Comparison of ENCODE assay signal across 6 cellular contexts in genomic region chr2:200863655-200864205, GRCh38. TPM values are rescaled to one million over a fixed set of nuclear protein-coding genes. Genes with fewer than 3 reads are reported as not detected.
DNase-seq lines count a peak whose midpoint lies in the region; ATAC-seq and TF ChIP-seq lines count a peak whose summit lies in the region.

No MANE protein-coding gene starts in this region.

- DNase-seq in cardiac muscle cell (ENCODE audit: low read depth in 1 of 2, low spot score in 1 of 2) (peak in 1 of 2 donors; percentile 31), Right ventricle myocardium inferior (ENCODE audit: missing footprints) (no peak), PC-9 (no peak), fibroblast of the aortic adventitia (ENCODE audit: low read depth) (peak; percentile 65), NCI-H2196 treated with DMSO at 0.1 percent for 48 hours (lab: John Stamatoyannopoulos, UW; ENCODE audit: unreplicated experiment) (no peak)
- peak; percentile 25 for DNase-seq in stimulated activated naive CD8-positive, alpha-beta T cell treated with anti-CD3 and anti-CD28 coated beads, Interleukin-15, Interleukin-2, amounts not matched to agents 100 U/mL and 50 U/mL, for 24 hours

- H3K27ac ChIP-seq in cardiac muscle cell (peak overlapping the region; percentile 99), PC-9 (peak overlapping the region; percentile 84)

- peak overlapping the region; percentile 76 for H2AFZ ChIP-seq in PC-9

- H3K4me3 ChIP-seq in cardiac muscle cell (peak overlapping the region; percentile 65), PC-9 (peak overlapping the region; percentile 87), fibroblast of the aortic adventitia (ENCODE audit: low read depth, low read length) (peak overlapping the region; percentile 79)

- TF ChIP-seq CTCF in cardiac muscle cell (IDR thresholded peaks at IDR 0.05; ENCODE audit: low read depth, low read length) (no peak), PC-9 (conservative IDR thresholded peaks at IDR 0.05) (no peak), fibroblast of the aortic adventitia (IDR thresholded peaks at IDR 0.05; ENCODE audit: insufficient read depth, low read length) (no peak)

- H3K79me2 ChIP-seq in PC-9 (ENCODE audit: low read depth), result peaks cover 57% of the 10 kb centered on the region

- no peaks in the 10 kb centered on the region for H3K9me2 ChIP-seq in PC-9 (ENCODE audit: insufficient read depth)

- no peaks in the 10 kb centered on the region for H3K27me3 ChIP-seq in cardiac muscle cell
- no peaks in the 10 kb centered on the region for H3K27me3 ChIP-seq in PC-9 (ENCODE audit: insufficient read depth, low read depth)

- H3K36me3 ChIP-seq in cardiac muscle cell (peaks cover 25% of the 10 kb centered on the region), PC-9 (ENCODE audit: low read depth) (peaks cover 31% of the 10 kb centered on the region)

- peaks cover 31% of the 10 kb centered on the region for H3K4me1 ChIP-seq in cardiac muscle cell (ENCODE audit: low read depth)
- H3K4me1 ChIP-seq in PC-9 (replicated peaks; ENCODE audit: insufficient read depth), result peaks cover 17% of the 10 kb centered on the region

- no peak for ATAC-seq in Right ventricle myocardium inferior
- ATAC-seq in stimulated activated naive CD8-positive, alpha-beta T cell treated with anti-CD3 and anti-CD28 coated beads, Interleukin-15, Interleukin-2, amounts not matched to agents 100 U/mL and 50 U/mL, for 24 hours, result no peak

- peak overlapping the region; percentile 91 for H3K4me2 ChIP-seq in PC-9

- intact Hi-C loops in Right ventricle myocardium inferior (cut with DNase I), result loop anchor here (2.0 to 5.0 kb wide), 3 partner anchors 25 to 151 kb away; partner anchors contain the start of genes BZW1, NIF3L1 and PPIL3
- intact Hi-C loops in PC-9 (cut with micrococcal nuclease; ENCODE audit: unreplicated experiment), result loop anchor here (1.0 kb wide), 3 partner anchors 26 to 150 kb away; partner anchors contain the start of genes NIF3L1 and PPIL3

- BruUV-seq in PC-9 (replicated peaks; lab: Mats Ljungman, UMichigan), result no TSS peak

- CTCF ChIA-PET in PC-9 (lab: Charles Lee), result no interaction called here

- H4K20me1 ChIP-seq in PC-9 (ENCODE audit: insufficient read depth), result peaks cover 37% of the 10 kb centered on the region

- POLR2A ChIA-PET in PC-9 (lab: Charles Lee; ENCODE audit: unreplicated experiment), result interaction anchor here (0.6 to 0.7 kb wide), 3 partner anchors 14 to 150 kb away, joined by 3 to 4 read pairs (median 3); no protein-coding TSS in a partner anchor

- H3F3A ChIP-seq in PC-9 (ENCODE audit: insufficient read depth, low read depth), result peaks cover 40% of the 10 kb centered on the region

- H3K9me3 ChIP-seq in cardiac muscle cell (ENCODE audit: low read depth), result no peaks in the 10 kb centered on the region
- no peaks in the 10 kb centered on the region for H3K9me3 ChIP-seq in PC-9 (ENCODE audit: insufficient read depth, low read depth)

RNA-seq across cellular contexts. Expression of gene CLK1, which starts 0.7 kb away (rescaled TPM):
- total RNA-seq in cardiac muscle cell (76.3 and 108 TPM in 2 replicates), Right ventricle myocardium inferior (46.3 TPM), PC-9 (2021) (38.5 and 57.0 TPM in 2 replicates), fibroblast of the aortic adventitia (ENCODE audit: low replicate concordance) (59.8 and 175 TPM in 2 replicates)
- 65.2 and 87.1 TPM in 2 replicates for polyA plus RNA-seq in cardiac muscle cell

RNA-seq across cellular contexts. Expression of gene PPIL3, which starts 25.1 kb away (rescaled TPM):
- 64.8 and 82.6 TPM in 2 replicates for total RNA-seq in cardiac muscle cell
- 68.8 and 77.5 TPM in 2 replicates for polyA plus RNA-seq in cardiac muscle cell
- 21.1 TPM for total RNA-seq in Right ventricle myocardium inferior
- total RNA-seq in PC-9 (2021), result 41.0 and 49.0 TPM in 2 replicates
- 47.3 and 50.0 TPM in 2 replicates for total RNA-seq in fibroblast of the aortic adventitia (ENCODE audit: low replicate concordance)

RNA-seq across cellular contexts. Expression of gene NIF3L1, which starts 25.4 kb away (rescaled TPM):
- 26.9 and 29.2 TPM in 2 replicates for total RNA-seq in cardiac muscle cell
- 37.6 and 43.0 TPM in 2 replicates for polyA plus RNA-seq in cardiac muscle cell
- total RNA-seq in Right ventricle myocardium inferior, result 17.1 TPM
- total RNA-seq in PC-9 (2021), result 27.3 and 45.6 TPM in 2 replicates
- total RNA-seq in fibroblast of the aortic adventitia (ENCODE audit: low replicate concordance), result 8.4 and 38.5 TPM in 2 replicates

RNA-seq across cellular contexts. Expression of gene BZW1, which starts 52.0 kb away (rescaled TPM):
- total RNA-seq in cardiac muscle cell (92.9 and 159 TPM in 2 replicates), Right ventricle myocardium inferior (80.4 TPM), PC-9 (2021) (274 and 300 TPM in 2 replicates), fibroblast of the aortic adventitia (ENCODE audit: low replicate concordance) (931 and 1,135 TPM in 2 replicates)
- polyA plus RNA-seq in cardiac muscle cell, result 133 and 159 TPM in 2 replicates

Comparison
In these comparisons a context has a peak if more than half of its experiments do, and no peak if none do; other contexts are left out.
1. DNase-seq: peak in fibroblast of the aortic adventitia (single experiment) and stimulated activated naive CD8-positive, alpha-beta T cell treated with anti-CD3 and anti-CD28 coated beads, Interleukin-15, Interleukin-2, amounts not matched to agents 100 U/mL and 50 U/mL, for 24 hours (single experiment); none in Right ventricle myocardium inferior (single experiment), PC-9 (0 of 2) and NCI-H2196 treated with DMSO at 0.1 percent for 48 hours (single experiment).
2. Peak in every context shown above with its lines, with median percentiles within 50 percentile points of each other: H3K4me3 ChIP-seq.